In genomic region chr16:83171396-83171795, GRCh38 we compare ENCODE assay signal across 15 cellular contexts.
DNase-seq lines count a peak whose midpoint lies in the region; TF ChIP-seq lines count a peak whose summit lies in the region.
"Had no signal": no experiment of that assay in that cellular context is flagged by ENCODE, and none has a peak within 500 bp of the region (broad histone marks: within the 10 kb centered on the region; RNA-seq: fewer than 3 reads in every experiment).

No MANE protein-coding gene starts in this region.

- H3K79me2 ChIP-seq in GM23248 (ENCODE audit: insufficient read depth) = no peaks in the 10 kb centered on the region

- in situ Hi-C loops in GM23248 (cut with MboI) = no loop called here

- H3K4me3 ChIP-seq in right atrium auricular region (no peak overlapping the region), GM23248 (no peak overlapping the region)
- H3K4me3 ChIP-seq in BLaER1 treated with 17β-estradiol and CSF1 and Interleukin-3, amounts not matched to agents 10 nM and 100 nM = no peak overlapping the region
- H3K4me3 ChIP-seq: HAP-1 had no signal

- WGBS in GM23248 (ENCODE audit: low coverage in 1 of 2, low lambda C conversion rate in 2 of 2, missing lambda C conversion rate in 2 of 2), 2 experiments = 84 to 85% methylated on average over 3 of the region's 3 CpGs

- H3K4me2 ChIP-seq in BLaER1 treated with 17β-estradiol and CSF1 and Interleukin-3, amounts not matched to agents 10 nM and 100 nM = peak overlapping the region in 9 of 11 experiments; percentile 4 to 39 (median 31); a peak in 12 of 22 replicates
- H3K4me2 ChIP-seq in GM23248 (ENCODE audit: unreplicated experiment) = no peak overlapping the region

- H3K9ac ChIP-seq in BLaER1 treated with 17β-estradiol and CSF1 and Interleukin-3, amounts not matched to agents 10 nM and 100 nM = no peak overlapping the region
- H3K9ac ChIP-seq in GM23248 = no peak overlapping the region

- H3K36me3 ChIP-seq in right atrium auricular region (no peaks in the 10 kb centered on the region), GM23248 (ENCODE audit: low read depth) (no peaks in the 10 kb centered on the region)
- no peaks in the 10 kb centered on the region for H3K36me3 ChIP-seq in BLaER1 treated with 17β-estradiol and CSF1 and Interleukin-3, amounts not matched to agents 10 nM and 100 nM
- H3K36me3 ChIP-seq: HAP-1 had no signal

- H3K9me3 ChIP-seq in right atrium auricular region (peaks cover 0 to 11% of the 10 kb centered on the region in 2 donors), GM23248 (ENCODE audit: low read depth) (no peaks in the 10 kb centered on the region)
- H3K9me3 ChIP-seq in BLaER1 treated with 17β-estradiol and CSF1 and Interleukin-3, amounts not matched to agents 10 nM and 100 nM (replicated peaks in 1 of 11) = peaks cover 13 to 31% (median 20%) of the 10 kb centered on the region in 11 experiments; a peak in 20 of 22 replicates
- H3K9me3 ChIP-seq: HAP-1 had no signal

- H3K27me3 ChIP-seq in right atrium auricular region (no peaks in the 10 kb centered on the region), GM23248 (replicated peaks; ENCODE audit: insufficient read depth) (no peaks in the 10 kb centered on the region)
- H3K27me3 ChIP-seq in BLaER1 treated with 17β-estradiol and CSF1 and Interleukin-3, amounts not matched to agents 10 nM and 100 nM = peaks cover 0 to 28% (median 0%) of the 10 kb centered on the region in 11 experiments; a peak in 2 of 22 replicates

- H3K4me1 ChIP-seq in right atrium auricular region (no peaks in the 10 kb centered on the region), GM23248 (ENCODE audit: insufficient read depth) (no peaks in the 10 kb centered on the region)
- peaks cover 0 to 13% (median 11%) of the 10 kb centered on the region in 10 experiments; a peak in 11 of 20 replicates for H3K4me1 ChIP-seq in BLaER1 treated with 17β-estradiol and CSF1 and Interleukin-3, amounts not matched to agents 10 nM and 100 nM
- H3K4me1 ChIP-seq: HAP-1 had no signal

- DNase-seq in right atrium auricular region (ENCODE audit: low spot score) = peak; percentile 1
- no peak for DNase-seq in cardiac septum (ENCODE audit: low spot score)
- DNase-seq in dermis microvascular lymphatic vessel endothelial cell (ENCODE audit: low read depth in 2 of 2) = peak; percentile 49 to 79
- no peak for DNase-seq in GM23248
- no peak for DNase-seq in NK-92 (lab: John Stamatoyannopoulos, UW; ENCODE audit: unreplicated experiment)
- DNase-seq: C1 segment of cervical spinal cord; Calu3; CD4-positive, alpha-beta memory T cell; COR-L47; DMS53; DMS79 treated with DMSO at 0.1 percent for 48 hours; GOT3; HFFc6 had no signal

- no peaks in the 10 kb centered on the region for H3F3A ChIP-seq in GM23248 (ENCODE audit: insufficient read depth)

- no peak for TF ChIP-seq CTCF in right atrium auricular region (IDR thresholded peaks at IDR 0.05)

- intact Hi-C loops in cardiac septum (cut with DNase I) = no loop called here

- no peaks in the 10 kb centered on the region for H3K9me2 ChIP-seq in GM23248 (ENCODE audit: insufficient read depth)

- H4K20me1 ChIP-seq in BLaER1 treated with 17β-estradiol and CSF1 and Interleukin-3, amounts not matched to agents 10 nM and 100 nM = no peaks in the 10 kb centered on the region
- no peaks in the 10 kb centered on the region for H4K20me1 ChIP-seq in GM23248 (ENCODE audit: insufficient read depth)

- H2AFZ ChIP-seq in GM23248 = no peak overlapping the region

- H3K27ac ChIP-seq in right atrium auricular region (no peak overlapping the region), GM23248 (no peak overlapping the region)
- H3K27ac ChIP-seq in BLaER1 treated with 17β-estradiol and CSF1 and Interleukin-3, amounts not matched to agents 10 nM and 100 nM = peak overlapping the region in 4 of 11 experiments; percentile 38 to 51 (median 46); a peak in 4 of 22 replicates

Comparison
In these comparisons a context has a peak if more than half of its experiments do, and no peak if none do; other contexts are left out.
1. DNase-seq: peak in right atrium auricular region (single experiment) and dermis microvascular lymphatic vessel endothelial cell (2 of 2); none in cardiac septum (single experiment), GM23248 (single experiment) and NK-92 (single experiment).